Comparison of ENCODE assay signal across 2 cellular contexts in genomic region chr2:69715964-69716363, GRCh38.
TF ChIP-seq lines count a peak whose summit lies in the region.

No MANE protein-coding gene starts in this region.

TF ChIP-seq in IMR-90, 13 proteins besides CTCF, POLR2A, EP300 and RAD21:
- TF ChIP-seq NFE2L2 (IDR thresholded peaks at IDR 0.05; ENCODE audit: low read depth, low read length) (no peak), MAFK (IDR thresholded peaks at IDR 0.05; ENCODE audit: low read depth, low read length) (no peak), CHD1 (IDR thresholded peaks at IDR 0.05; ENCODE audit: low read depth, low read length) (no peak), USF2 (IDR thresholded peaks at IDR 0.05; ENCODE audit: low read depth, low read length) (no peak), SMC3 (IDR thresholded peaks at IDR 0.05; ENCODE audit: low read depth, low read length) (no peak)

TF ChIP-seq in H1, 55 proteins besides CTCF, POLR2A, EP300 and RAD21:
- TF ChIP-seq TCF12 (IDR thresholded peaks at IDR 0.05; ENCODE audit: low read depth, low read length) (no peak), YY1 (IDR thresholded peaks at IDR 0.05; ENCODE audit: low read depth, low read length) (no peak), RFX5 (IDR thresholded peaks at IDR 0.05; ENCODE audit: borderline replicate concordance, low read depth, low read length) (no peak), KDM5A (IDR thresholded peaks at IDR 0.05; ENCODE audit: low read length) (no peak), TAF7 (optimal IDR thresholded peaks at IDR 0.05; ENCODE audit: borderline replicate concordance, low read depth, low read length) (no peak), POU5F1 (IDR thresholded peaks at IDR 0.05; ENCODE audit: low read depth, low read length) (no peak), HDAC2 (IDR thresholded peaks at IDR 0.05; ENCODE audit: borderline replicate concordance in 1 of 2, low read depth in 2 of 2, low read length in 2 of 2) (no peak), KDM4A (IDR thresholded peaks at IDR 0.05; ENCODE audit: low read depth, low read length, severe bottlenecking) (no peak)
